ENCODE assay signal across 15 cellular contexts in the genomic region with DNA sequence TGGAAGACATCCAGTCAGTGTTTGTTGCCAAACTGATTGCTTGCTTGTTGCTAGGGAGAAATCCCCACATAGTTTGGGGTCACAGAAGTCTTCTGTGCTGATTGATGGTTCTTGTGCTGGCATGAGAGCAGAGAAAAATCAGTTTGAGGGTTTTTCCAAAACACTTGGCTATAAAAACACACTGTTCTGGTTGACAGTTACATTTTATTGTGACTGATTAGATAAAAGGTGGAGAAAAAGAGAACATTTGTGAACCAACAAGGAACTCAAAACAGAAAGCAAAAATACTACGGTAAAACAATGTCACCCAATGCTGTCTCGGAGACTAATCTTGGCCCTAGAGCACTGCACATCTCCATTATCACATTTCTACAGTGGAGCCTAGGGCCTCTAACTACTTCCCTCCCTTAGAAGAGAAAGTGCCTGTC. TPM values are rescaled to one million over a fixed set of nuclear protein-coding genes. Genes with fewer than 3 reads are reported as not detected.
A peak's percentile ranks its signal among the peaks of the same experiment; 100 is the strongest.
DNase-seq lines count a peak whose midpoint lies in the region; ATAC-seq, FAIRE-seq and TF ChIP-seq lines count a peak whose summit lies in the region.
"Had no signal": no experiment of that assay in that cellular context is flagged by ENCODE, and none has a peak within 500 bp of the region (broad histone marks: within the 10 kb centered on the region; RNA-seq: fewer than 3 reads in every experiment).

No MANE protein-coding gene starts in this region.

- H3K9ac ChIP-seq in IMR-90 (ENCODE audit: low read depth, low read length) (no peak overlapping the region), K562 (ENCODE audit: insufficient read depth in 1 of 2, low read depth in 2 of 2, low read length in 2 of 2) (peak overlapping the region; percentile 5 to 42; a peak in 3 of 4 replicates)

- CTCF ChIA-PET in IMR-90 (lab: Yijun Ruan, JAX) = no interaction called here
- CTCF ChIA-PET in K562 (lab: Yijun Ruan, JAX; ENCODE audit: low intra/inter-chr PET ratio) = no interaction called here

- no peak overlapping the region for H2AK9ac ChIP-seq in IMR-90 (replicated peaks; ENCODE audit: low read depth, low read length, poor library complexity)

- no peak overlapping the region for H4K8ac ChIP-seq in IMR-90 (ENCODE audit: low read depth in 2 of 2, low read length in 2 of 2)

- no peak for TF ChIP-seq EP300 in K562 (IDR thresholded peaks at IDR 0.05; ENCODE audit: low read length)

- H2BK20ac ChIP-seq in IMR-90 (ENCODE audit: low read depth, low read length) = no peak overlapping the region

- H3K14ac ChIP-seq in IMR-90 (replicated peaks; ENCODE audit: low read depth, low read length) = no peak overlapping the region

- POLR2A ChIA-PET in IMR-90 (lab: Charles Lee; ENCODE audit: unreplicated experiment) = no interaction called here
- POLR2A ChIA-PET in K562 (lab: Yijun Ruan, JAX) = interaction anchor here (0.8 to 2.2 kb wide), 2 partner anchors 14 kb away, joined by 3 to 15 read pairs; partner anchors contain the start of gene EIF4G2

- H3K36me3 Mint-ChIP-seq in naive B cell = no peaks in the 10 kb centered on the region

- TF ChIP-seq POLR2A in IMR-90 (IDR thresholded peaks at IDR 0.05; ENCODE audit: low read depth, low read length) (no peak), K562 (conservative IDR thresholded peaks at IDR 0.05) (no peak)

- H3K9me1 ChIP-seq in IMR-90 (ENCODE audit: insufficient read depth, low read length) = peaks cover 3% of the 10 kb centered on the region; the same call in 1 of the 2 replicates
- no peaks in the 10 kb centered on the region for H3K9me1 ChIP-seq in K562 (ENCODE audit: control insufficient read depth, insufficient read depth, low read length)

- BruUV-seq in IMR-90 (replicated peaks; lab: Mats Ljungman, UMichigan) (no TSS peak), K562 (replicated peaks; lab: Mats Ljungman, UMichigan) (no TSS peak)

- no peak for FAIRE-seq in K562 (lab: Jason Lieb, UNC)

- no peak overlapping the region for H3K4ac ChIP-seq in IMR-90 (ENCODE audit: low read depth, low read length)

- no peaks in the 10 kb centered on the region for H3K9me3 ChIP-seq in IMR-90 (ENCODE audit: control insufficient read depth, insufficient read depth, low read length)
- H3K9me3 ChIP-seq in K562 (replicated peaks; ENCODE audit: control insufficient read depth, insufficient read depth, low read depth, low read length) = no peaks in the 10 kb centered on the region
- H3K9me3 ChIP-seq: upper lobe of left lung had no signal

- no peak overlapping the region for H3K27ac ChIP-seq in IMR-90 (ENCODE audit: insufficient read depth, low read length)
- H3K27ac ChIP-seq in K562 (ENCODE audit: extremely low read depth, low read depth, low read length) = peak overlapping the region; percentile 54; the same call in 2 of the 3 replicates

- H3K56ac ChIP-seq in IMR-90 (ENCODE audit: extremely low read depth, insufficient read depth, low read length) = no peak overlapping the region

- peak overlapping the region; percentile 41 to 98 (median 91) for H3K27ac Mint-ChIP-seq in naive B cell

- no peak overlapping the region for H3K4me3 ChIP-seq in AG10803 (ENCODE audit: low read length)
- H3K4me3 ChIP-seq in IMR-90 (ENCODE audit: insufficient read depth, low read depth, low read length) = no peak overlapping the region
- H3K4me3 ChIP-seq in K562 = no peak overlapping the region
- H3K4me3 ChIP-seq: upper lobe of left lung had no signal

- H3K4me2 ChIP-seq in IMR-90 (ENCODE audit: low read depth, low read length) (peak overlapping the region; percentile 54), K562 (ENCODE audit: insufficient read depth, low read length) (peak overlapping the region; percentile 59; the same call in 1 of the 2 replicates)

- H2BK15ac ChIP-seq in IMR-90 (ENCODE audit: low read depth, low read length) = no peak overlapping the region

- no peak overlapping the region for H2BK120ac ChIP-seq in IMR-90 (ENCODE audit: low read depth, low read length)

- DNase-seq in AG10803 (ENCODE audit: low read depth) (peak; percentile 27), IMR-90 (no peak), K562 (ENCODE audit: extremely low read depth in 1 of 4, low spot score in 3 of 4) (peak in 2 of 4 experiments; percentile 50 to 53), naive B cell (no peak), Ammon's horn (ENCODE audit: low spot score) (no peak), H4 (ENCODE audit: low spot score) (no peak), SIG-M5 treated with dmso at 0.1 percent for 504 hours (lab: John Stamatoyannopoulos, UW; ENCODE audit: unreplicated experiment) (no peak)
- DNase-seq: activated effector memory CD4-positive, alpha-beta T cell treated with anti-CD3 and anti-CD28 coated beads, Interleukin-2, amount 50 U/mL, for 16 hours; central memory CD4-positive, alpha-beta T cell; DMS153; head of caudate nucleus; NCI-H1930; NCI-H510A treated with DMSO at 0.1 percent for 48 hours; upper lobe of left lung had no signal

- H4K5ac ChIP-seq in IMR-90 (ENCODE audit: low read depth, low read length) = no peak overlapping the region

- H2AFZ ChIP-seq in IMR-90 (replicated peaks; ENCODE audit: low read length, poor library complexity) (no peak overlapping the region), K562 (ENCODE audit: low read depth, low read length) (peak overlapping the region; percentile 95)

- H3K4me1 Mint-ChIP-seq in naive B cell = peaks cover 20 to 37% (median 32%) of the 10 kb centered on the region in 3 donors

- H3K4me1 ChIP-seq in IMR-90 (ENCODE audit: control insufficient read depth, insufficient read depth, low read length) (peaks cover 1% of the 10 kb centered on the region; the same call in 1 of the 2 replicates), K562 (replicated peaks in 1 of 2; ENCODE audit: control insufficient read depth in 2 of 2, insufficient read depth in 2 of 2, low read length in 2 of 2) (peaks cover 0 to 26% of the 10 kb centered on the region in 2 experiments; a peak in 4 of 5 replicates)
- H3K4me1 ChIP-seq: upper lobe of left lung had no signal

- H3K27me3 ChIP-seq in IMR-90 (ENCODE audit: control insufficient read depth, insufficient read depth, low read length) (no peaks in the 10 kb centered on the region), K562 (ENCODE audit: control insufficient read depth in 2 of 2, insufficient read depth in 2 of 2, low read length in 2 of 2) (no peaks in the 10 kb centered on the region)
- H3K27me3 ChIP-seq: upper lobe of left lung had no signal

- H4K20me1 ChIP-seq in IMR-90 (ENCODE audit: insufficient read depth, low read length) = no peaks in the 10 kb centered on the region
- H4K20me1 ChIP-seq in K562 (replicated peaks; ENCODE audit: control insufficient read depth, insufficient read depth, low read length) = no peaks in the 10 kb centered on the region

- peak overlapping the region; percentile 18 to 81 (median 52) for H3K4me3 Mint-ChIP-seq in naive B cell

- in situ Hi-C loops in IMR-90 (cut with MboI; ENCODE audit: low sequenced_read_pairs) (no loop called here), K562 (cut with MboI) (no loop called here)

- H2BK5ac ChIP-seq in IMR-90 (ENCODE audit: low read depth, low read length, poor library complexity, severe bottlenecking) = no peak overlapping the region

- dilution Hi-C loops in IMR-90 (cut with HindIII; ENCODE audit: low sequenced_read_pairs, unreplicated experiment) = no loop called here

- H2AK5ac ChIP-seq in IMR-90 (ENCODE audit: low read depth, low read length) = no peak overlapping the region

- TF ChIP-seq RAD21 in IMR-90 (IDR thresholded peaks at IDR 0.05; ENCODE audit: low read length) (no peak), K562 (CRISPR knock-in tag; conservative IDR thresholded peaks at IDR 0.05 in 1 of 2, IDR thresholded peaks at IDR 0.05 in 1 of 2) (no peak)

- no peaks in the 10 kb centered on the region for H3K27me3 Mint-ChIP-seq in naive B cell

- no peak overlapping the region for H4K91ac ChIP-seq in IMR-90 (ENCODE audit: insufficient read depth, low read depth, low read length)

- ATAC-seq in IMR-90 (ENCODE audit: low read depth) (no peak), K562 (peak; percentile 80), naive B cell (ENCODE audit: low read depth in 2 of 2) (peak in 1 of 2 donors; percentile 17), HG02870 (IDR thresholded peaks at IDR 0.05; ENCODE audit: unreplicated experiment) (no peak)

- no peak overlapping the region for H3K18ac ChIP-seq in IMR-90 (ENCODE audit: low read depth, low read length)

- no peaks in the 10 kb centered on the region for H3K79me2 ChIP-seq in K562 (ENCODE audit: control insufficient read depth, insufficient read depth, low read length)

- no peaks in the 10 kb centered on the region for H3K9me3 Mint-ChIP-seq in naive B cell

- TF ChIP-seq CTCF in AG10803 (conservative IDR thresholded peaks at IDR 0.05; ENCODE audit: low read length) (no peak), IMR-90 (conservative IDR thresholded peaks at IDR 0.05; ENCODE audit: low read depth, low read length) (no peak), K562 (IDR thresholded peaks at IDR 0.05 in 2 of 3, conservative IDR thresholded peaks at IDR 0.05 in 1 of 3; ENCODE audit: insufficient read depth in 2 of 3, low read depth in 1 of 3, low read length in 3 of 3) (no peak)

- no peaks in the 10 kb centered on the region for H3K79me1 ChIP-seq in IMR-90 (ENCODE audit: low read depth in 1 of 2, low read length in 2 of 2)

- intact Hi-C loops in IMR-90 (cut with micrococcal nuclease) = no loop called here
- intact Hi-C loops in K562 (cut with micrococcal nuclease) = no loop called here

- no CpG with 5 or more reads among the region's 2 CpGs for WGBS in IMR-90 (ENCODE audit: extremely low coverage in 2 of 2, insufficient read length in 1 of 2), 2 experiments
- WGBS in K562 (ENCODE audit: insufficient coverage, low coverage, missing lambda C conversion rate) = 26% methylated on average over 2 of the region's 2 CpGs

- no peaks in the 10 kb centered on the region for H3K36me3 ChIP-seq in IMR-90 (ENCODE audit: control insufficient read depth, insufficient read depth, low read length)
- H3K36me3 ChIP-seq in K562 (ENCODE audit: control insufficient read depth, insufficient read depth, low read length) = no peaks in the 10 kb centered on the region
- H3K36me3 ChIP-seq: upper lobe of left lung had no signal

- no peak overlapping the region for H3K23ac ChIP-seq in IMR-90 (ENCODE audit: low read depth, low read length)

RNA-seq across cellular contexts. Expression of gene EIF4G2, which starts 14.4 kb away (rescaled TPM):
- total RNA-seq in IMR-90 (2012; rRNA removed) (1,144 and 1,216 TPM in 2 replicates), K562 (2014; rRNA removed) (428 and 733 TPM in 2 replicates), K562 (2014; rRNA removed; fragmentation: Illumina TruSeq; extraction: Trizol) (481 and 499 TPM in 2 replicates), K562 (2015; rRNA removed; fragmentation: Illumina TruSeq; extraction: Trizol) (719 and 734 TPM in 2 replicates), K562 (2021) (790 and 801 TPM in 2 replicates)
- polyA plus RNA-seq in IMR-90 (2012; rRNA removed) (439 and 492 TPM in 2 replicates), K562 (2011; rRNA removed) (449 and 646 TPM in 2 replicates), K562 (2014; fragmentation: Illumina TruSeq; extraction: Trizol) (663 and 762 TPM in 2 replicates), K562 (2014; fragmentation: Nextera tagmentation; extraction: Ambion mirVana) (100 to 1,000 TPM; 206 to 683 TPM), K562 (2014; rRNA removed) (351 and 385 TPM in 2 replicates), naive B cell (ENCODE audit: low read depth in 6 of 6) (100 to 1,000 TPM; 536 to 677 (median 589) TPM)
- polyA plus RNA-seq in IMR-90 (2012; cell fraction: cytosol; rRNA removed) = 108 and 148 TPM in 2 replicates
- polyA plus RNA-seq in IMR-90 (2012; cell fraction: nucleus; rRNA removed; ENCODE audit: low replicate concordance) = 62.0 and 539 TPM in 2 replicates
- total RNA-seq in K562 (2011; cell fraction: chromatin; rRNA removed; ENCODE audit: low replicate concordance) = 653 and 1,130 TPM in 2 replicates
- 356 and 378 TPM in 2 replicates for total RNA-seq in K562 (2011; cell fraction: nucleolus; rRNA removed)
- 459 and 505 TPM in 2 replicates for total RNA-seq in K562 (2011; cell fraction: nucleoplasm; rRNA removed)
- polyA plus RNA-seq in K562 (2011; cell fraction: cytosol; rRNA removed) = 153 and 186 TPM in 2 replicates
- polyA plus RNA-seq in K562 (2011; cell fraction: nucleus; rRNA removed) = 421 and 579 TPM in 2 replicates
- polyA plus RNA-seq in K562 (2012) = 338 and 520 TPM in 2 replicates
- 865 and 1,047 TPM in 2 replicates for polyA minus RNA-seq in K562 (2011; rRNA and poly(A)+ RNA removed)
- polyA minus RNA-seq in K562 (2011; cell fraction: cytosol; rRNA and poly(A)+ RNA removed) = 467 and 888 TPM in 2 replicates
- polyA minus RNA-seq in K562 (2011; cell fraction: nucleus; rRNA and poly(A)+ RNA removed) = 266 and 377 TPM in 2 replicates
- 728 and 827 TPM in 2 replicates for total RNA-seq in H4 (2014; rRNA removed; shearing (Covaris generic))

RNA-seq across cellular contexts. Expression of gene ZBED5, which starts 34.7 kb away (rescaled TPM):
- total RNA-seq in IMR-90 (2012; rRNA removed) = 30.8 and 35.6 TPM in 2 replicates
- polyA plus RNA-seq in IMR-90 (2012; rRNA removed) = 26.1 and 28.2 TPM in 2 replicates
- 2.9 and 6.5 TPM in 2 replicates for polyA plus RNA-seq in IMR-90 (2012; cell fraction: cytosol; rRNA removed)
- 9.6 and 84.5 TPM in 2 replicates for polyA plus RNA-seq in IMR-90 (2012; cell fraction: nucleus; rRNA removed; ENCODE audit: low replicate concordance)
- 26.1 and 84.9 TPM in 2 replicates for total RNA-seq in K562 (2011; cell fraction: chromatin; rRNA removed; ENCODE audit: low replicate concordance)
- 23.5 and 32.0 TPM in 2 replicates for total RNA-seq in K562 (2011; cell fraction: nucleolus; rRNA removed)
- 45.8 and 55.1 TPM in 2 replicates for total RNA-seq in K562 (2011; cell fraction: nucleoplasm; rRNA removed)
- total RNA-seq in K562 (2014; rRNA removed) = 12.4 and 17.3 TPM in 2 replicates
- total RNA-seq in K562 (2014; rRNA removed; fragmentation: Illumina TruSeq; extraction: Trizol) = 27.7 and 28.3 TPM in 2 replicates
- 24.6 and 28.6 TPM in 2 replicates for total RNA-seq in K562 (2015; rRNA removed; fragmentation: Illumina TruSeq; extraction: Trizol)
- total RNA-seq in K562 (2021) = 26.9 and 29.6 TPM in 2 replicates
- polyA plus RNA-seq in K562 (2011; rRNA removed) = 59.1 and 70.7 TPM in 2 replicates
- 22.8 and 36.5 TPM in 2 replicates for polyA plus RNA-seq in K562 (2011; cell fraction: cytosol; rRNA removed)
- 130 and 149 TPM in 2 replicates for polyA plus RNA-seq in K562 (2011; cell fraction: nucleus; rRNA removed)
- 20.0 and 25.3 TPM in 2 replicates for polyA plus RNA-seq in K562 (2012)
- polyA plus RNA-seq in K562 (2014; fragmentation: Illumina TruSeq; extraction: Trizol) = 23.3 and 25.7 TPM in 2 replicates
- 10 to 100 TPM; 21.3 to 25.1 TPM for polyA plus RNA-seq in K562 (2014; fragmentation: Nextera tagmentation; extraction: Ambion mirVana)
- polyA plus RNA-seq in K562 (2014; rRNA removed) = 26.8 and 30.1 TPM in 2 replicates
- 64.4 and 67.8 TPM in 2 replicates for polyA minus RNA-seq in K562 (2011; rRNA and poly(A)+ RNA removed)
- 22.4 and 27.6 TPM in 2 replicates for polyA minus RNA-seq in K562 (2011; cell fraction: cytosol; rRNA and poly(A)+ RNA removed)
- polyA minus RNA-seq in K562 (2011; cell fraction: nucleus; rRNA and poly(A)+ RNA removed) = 46.0 and 95.5 TPM in 2 replicates
- polyA plus RNA-seq in naive B cell (ENCODE audit: low read depth in 6 of 6) = 10 to 100 TPM; 17.1 to 46.3 (median 35.0) TPM
- 43.5 and 48.1 TPM in 2 replicates for total RNA-seq in H4 (2014; rRNA removed; shearing (Covaris generic))
